ENCODE assay signal across 27 cellular contexts in genomic region chr1:61442456-61443013, GRCh38.
DNase-seq lines count a peak whose midpoint lies in the region; ATAC-seq and TF ChIP-seq lines count a peak whose summit lies in the region.
"Had no signal": no experiment of that assay in that cellular context is flagged by ENCODE, and none has a peak within 500 bp of the region (broad histone marks: within the 10 kb centered on the region; RNA-seq: fewer than 3 reads in every experiment).

No MANE protein-coding gene starts in this region.

- peak overlapping the region; percentile 22; the same call in 1 of the 2 replicates for H3K4me3 ChIP-seq in SK-N-MC
- H3K4me3 ChIP-seq in right atrium auricular region = no peak overlapping the region
- no peak overlapping the region for H3K4me3 ChIP-seq in gastrocnemius medialis
- no peak overlapping the region for H3K4me3 ChIP-seq in Karpas-422 (ENCODE audit: low read length)
- H3K4me3 ChIP-seq: lung, mucosa of descending colon, suprapubic skin, upper lobe of right lung had no signal

- H3K27me3 ChIP-seq in right atrium auricular region (no peaks in the 10 kb centered on the region), gastrocnemius medialis (no peaks in the 10 kb centered on the region), Karpas-422 (ENCODE audit: low read length) (no peaks in the 10 kb centered on the region)
- H3K27me3 ChIP-seq: suprapubic skin, upper lobe of right lung had no signal

- TF ChIP-seq CTCF in right atrium auricular region (IDR thresholded peaks at IDR 0.05) (no peak), gastrocnemius medialis (IDR thresholded peaks at IDR 0.05 in 4 of 5, conservative IDR thresholded peaks at IDR 0.05 in 1 of 5) (no peak)

- DNase-seq in SK-N-MC (ENCODE audit: low read depth, low spot score) (no peak), dermis microvascular lymphatic vessel endothelial cell (ENCODE audit: low read depth in 2 of 2) (peak; percentile 57 to 74), right atrium auricular region (ENCODE audit: low spot score) (no peak), gastrocnemius medialis (no peak), hippocampal formation (lab: John Stamatoyannopoulos, UW) (no peak), Karpas-422 (no peak), MV-4-11 (lab: John Stamatoyannopoulos, UW) (no peak)
- DNase-seq: activated naive CD4-positive, alpha-beta T cell; activated naive CD8-positive, alpha-beta T cell treated with anti-CD3 and anti-CD28 coated beads, Interleukin-2, amount 50 U/mL, for 24 hours; activated T-cell treated with anti-CD3 and anti-CD28 coated beads, Interleukin-2, amount 50 U/mL, for 48 hours; C1 segment of cervical spinal cord; cerebellar nuclear complex; DMS153; H9; kidney glomerular epithelial cell; mucosa of descending colon; NCI-H146; NCI-H510A; SK-N-SH; stimulated activated naive CD4-positive, alpha-beta T cell; upper lobe of right lung had no signal

- H3K4me2 ChIP-seq in Karpas-422 (ENCODE audit: low read depth, low read length, poor library complexity, severe bottlenecking) = no peak overlapping the region
- H3K4me2 ChIP-seq: SK-N-SH had no signal

- intact Hi-C loops in gastrocnemius medialis (cut with DNase I; ENCODE audit: low total_unique reads) = loop anchor here (10.0 kb wide), 1 partner anchor 198 kb away; no protein-coding TSS in a partner anchor

- ATAC-seq in gastrocnemius medialis = no peak
- ATAC-seq in HG02970 (IDR thresholded peaks at IDR 0.05; ENCODE audit: low FRiP score, unreplicated experiment) = no peak
- ATAC-seq: activated naive CD8-positive, alpha-beta T cell treated with anti-CD3 and anti-CD28 coated beads, Interleukin-2, amount 50 U/mL, for 24 hours; HepG2; mucosa of descending colon; natural killer cell treated with Interleukin-12 subunit alpha and Interleukin-12 subunit beta and Interleukin-15 and Interleukin-18, amount 100 ng/mL, for 72 hours; upper lobe of right lung had no signal

- no peak for TF ChIP-seq POLR2A in gastrocnemius medialis (IDR thresholded peaks at IDR 0.05)

- H4K20me1 ChIP-seq in Karpas-422 (ENCODE audit: insufficient read depth, low read depth, low read length) = no peaks in the 10 kb centered on the region

- H3K36me3 ChIP-seq in SK-N-MC (ENCODE audit: insufficient read depth, low read length) = no peaks in the 10 kb centered on the region
- H3K36me3 ChIP-seq in right atrium auricular region = no peaks in the 10 kb centered on the region
- no peaks in the 10 kb centered on the region for H3K36me3 ChIP-seq in gastrocnemius medialis
- no peaks in the 10 kb centered on the region for H3K36me3 ChIP-seq in Karpas-422 (ENCODE audit: insufficient read depth, low read length)
- H3K36me3 ChIP-seq: suprapubic skin, upper lobe of right lung had no signal

- no peaks in the 10 kb centered on the region for H3K9me2 ChIP-seq in Karpas-422 (replicated peaks; ENCODE audit: insufficient read depth, low read length)
- H3K9me2 ChIP-seq: SK-N-SH had no signal

- H3K27ac ChIP-seq in SK-N-MC (peak overlapping the region; percentile 82), right atrium auricular region (peak overlapping the region; percentile 53 to 68), gastrocnemius medialis (peak overlapping the region; percentile 48 to 65 (median 52)), Karpas-422 (ENCODE audit: low read length) (no peak overlapping the region)
- H3K27ac ChIP-seq: epithelial cell of prostate, suprapubic skin, upper lobe of right lung had no signal

- peaks cover 0 to 75% of the 10 kb centered on the region in 2 donors for H3K4me1 ChIP-seq in right atrium auricular region
- H3K4me1 ChIP-seq in gastrocnemius medialis = peaks cover 0 to 33% of the 10 kb centered on the region in 2 donors
- H3K4me1 ChIP-seq in Karpas-422 (ENCODE audit: low read length) = peaks cover 14% of the 10 kb centered on the region; the same call in 1 of the 2 replicates

- H3K79me2 ChIP-seq in Karpas-422 (ENCODE audit: low read length) = no peaks in the 10 kb centered on the region

- H2AFZ ChIP-seq in Karpas-422 (ENCODE audit: low read length) = no peak overlapping the region

- in situ Hi-C loops in gastrocnemius medialis (cut with MboI; ENCODE audit: low sequenced_read_pairs in 4 of 4) = no loop called here

- H3K9ac ChIP-seq in SK-N-MC (ENCODE audit: insufficient read length) = no peak overlapping the region
- no peak overlapping the region for H3K9ac ChIP-seq in Karpas-422 (ENCODE audit: low read length)
- H3K9ac ChIP-seq: SK-N-SH had no signal

- H3K9me3 ChIP-seq in SK-N-MC (ENCODE audit: low read depth, low read length) (no peaks in the 10 kb centered on the region), right atrium auricular region (no peaks in the 10 kb centered on the region), gastrocnemius medialis (no peaks in the 10 kb centered on the region), Karpas-422 (ENCODE audit: low read length) (no peaks in the 10 kb centered on the region)
- H3K9me3 ChIP-seq: mucosa of descending colon, SK-N-SH, suprapubic skin, upper lobe of right lung had no signal

Comparison
In these comparisons a context has a peak if more than half of its experiments do, and no peak if none do; other contexts are left out.
1. DNase-seq: peak in dermis microvascular lymphatic vessel endothelial cell (2 of 2); none in SK-N-MC (single experiment), right atrium auricular region (single experiment), gastrocnemius medialis (0 of 2), hippocampal formation (0 of 2), Karpas-422 (single experiment) and MV-4-11 (single experiment).